Comparison of ENCODE assay signal across 1 cellular context in genomic region chr1:18955442-18956188, GRCh38.
TF ChIP-seq lines count a peak whose summit lies in the region.

No MANE protein-coding gene starts in this region.

TF ChIP-seq in HepG2, 621 proteins besides CTCF, POLR2A, EP300 and RAD21 (continued from another document and continues in another):
- TF ChIP-seq ZNF337 (CRISPR knock-in tag; IDR thresholded peaks at IDR 0.05; ENCODE audit: borderline replicate concordance, low read depth) (no peak), ESRRA (CRISPR knock-in tag; IDR thresholded peaks at IDR 0.05; ENCODE audit: low read depth) (no peak), ATF7 (IDR thresholded peaks at IDR 0.05) (no peak), ATF7 (CRISPR knock-in tag; IDR thresholded peaks at IDR 0.05) (no peak), KIAA2018 (CRISPR knock-in tag; IDR thresholded peaks at IDR 0.05; ENCODE audit: borderline replicate concordance) (no peak), ZNF569 (CRISPR knock-in tag; IDR thresholded peaks at IDR 0.05; ENCODE audit: borderline replicate concordance) (no peak), HMGXB4 (CRISPR knock-in tag; IDR thresholded peaks at IDR 0.05; ENCODE audit: borderline replicate concordance in 1 of 2, low read depth in 1 of 2) (peak; percentile 29 to 80; a peak in 2 of 4 replicates), ZNF30 (CRISPR knock-in tag; IDR thresholded peaks at IDR 0.05) (no peak), ZNF281 (CRISPR knock-in tag; IDR thresholded peaks at IDR 0.05; ENCODE audit: borderline replicate concordance) (peak; percentile 87), FOXP4 (CRISPR knock-in tag; IDR thresholded peaks at IDR 0.05) (no peak), SMYD3 (CRISPR knock-in tag; IDR thresholded peaks at IDR 0.05) (no peak), TBL1XR1 (IDR thresholded peaks at IDR 0.05; ENCODE audit: borderline replicate concordance, low read length, partially characterized antibody) (no peak), ZNF674 (CRISPR knock-in tag; IDR thresholded peaks at IDR 0.05; ENCODE audit: low read depth) (no peak), ZHX2 (IDR thresholded peaks at IDR 0.05; ENCODE audit: low read depth) (no peak), ZHX2 (CRISPR knock-in tag; IDR thresholded peaks at IDR 0.05; ENCODE audit: borderline replicate concordance) (no peak), ZFAT (CRISPR knock-in tag; conservative IDR thresholded peaks at IDR 0.05) (no peak), TBX2 (CRISPR knock-in tag; IDR thresholded peaks at IDR 0.05; ENCODE audit: borderline replicate concordance) (no peak), STAT6 (CRISPR knock-in tag; IDR thresholded peaks at IDR 0.05; ENCODE audit: borderline replicate concordance) (no peak), RAD51 (IDR thresholded peaks at IDR 0.05; ENCODE audit: borderline replicate concordance) (no peak), DNMT1 (CRISPR knock-in tag; IDR thresholded peaks at IDR 0.05) (no peak), ZNF644 (CRISPR knock-in tag; IDR thresholded peaks at IDR 0.05; ENCODE audit: low read depth) (no peak), ZNF619 (CRISPR knock-in tag; IDR thresholded peaks at IDR 0.05) (no peak)
- TF ChIP-seq, protein P1, sequence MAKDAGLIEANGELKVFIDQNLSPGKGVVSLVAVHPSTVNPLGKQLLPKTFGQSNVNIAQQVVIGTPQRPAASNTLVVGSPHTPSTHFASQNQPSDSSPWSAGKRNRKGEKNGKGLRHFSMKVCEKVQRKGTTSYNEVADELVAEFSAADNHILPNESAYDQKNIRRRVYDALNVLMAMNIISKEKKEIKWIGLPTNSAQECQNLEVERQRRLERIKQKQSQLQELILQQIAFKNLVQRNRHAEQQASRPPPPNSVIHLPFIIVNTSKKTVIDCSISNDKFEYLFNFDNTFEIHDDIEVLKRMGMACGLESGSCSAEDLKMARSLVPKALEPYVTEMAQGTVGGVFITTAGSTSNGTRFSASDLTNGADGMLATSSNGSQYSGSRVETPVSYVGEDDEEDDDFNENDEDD (CRISPR knock-in tag; IDR thresholded peaks at IDR 0.05; ENCODE audit: borderline replicate concordance), result no peak
- TF ChIP-seq, protein P2, sequence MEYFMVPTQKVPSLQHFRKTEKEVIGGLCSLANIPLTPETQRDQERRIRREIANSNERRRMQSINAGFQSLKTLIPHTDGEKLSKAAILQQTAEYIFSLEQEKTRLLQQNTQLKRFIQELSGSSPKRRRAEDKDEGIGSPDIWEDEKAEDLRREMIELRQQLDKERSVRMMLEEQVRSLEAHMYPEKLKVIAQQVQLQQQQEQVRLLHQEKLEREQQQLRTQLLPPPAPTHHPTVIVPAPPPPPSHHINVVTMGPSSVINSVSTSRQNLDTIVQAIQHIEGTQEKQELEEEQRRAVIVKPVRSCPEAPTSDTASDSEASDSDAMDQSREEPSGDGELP (IDR thresholded peaks at IDR 0.05; ENCODE audit: borderline replicate concordance, low read depth), result peak; percentile 49; the same call in 1 of the 2 replicates
